ENCODE assay signal across 15 cellular contexts in genomic region chr2:224518806-224519580, GRCh38.
DNase-seq lines count a peak whose midpoint lies in the region; ATAC-seq, FAIRE-seq and TF ChIP-seq lines count a peak whose summit lies in the region.
"Had no signal": no experiment of that assay in that cellular context is flagged by ENCODE, and none has a peak within 500 bp of the region (broad histone marks: within the 10 kb centered on the region; RNA-seq: fewer than 3 reads in every experiment).

No MANE protein-coding gene starts in this region.

- DNase-seq in AG20443 (ENCODE audit: low spot score) (peak; percentile 49), HT1080 (ENCODE audit: low read depth) (peak; percentile 18), astrocyte (ENCODE audit: low read depth) (peak; percentile 83), gastrocnemius medialis (no peak), small intestine (no peak), CD1c-positive myeloid dendritic cell (ENCODE audit: extremely low spot score) (no peak)
- DNase-seq in CD8-positive, alpha-beta T cell = no peak
- DNase-seq: activated CD4-positive, alpha-beta T cell treated with anti-CD3 and anti-CD28 coated beads for 36 hours; activated naive CD4-positive, alpha-beta T cell; COR-L47; NCI-H2107; stimulated activated naive B cell treated with anti-CD40 and anti-IgM and Interleukin-4, amounts not matched to agents 10 μg/mL and 1 μg/mL and 100 μg/mL, for 72 hours had no signal

- H3K27me3 Mint-ChIP-seq in astrocyte (ENCODE audit: low read depth, unreplicated experiment) = no peaks in the 10 kb centered on the region
- no peaks in the 10 kb centered on the region for H3K27me3 Mint-ChIP-seq in CD8-positive, alpha-beta T cell (ENCODE audit: low read depth)
- H3K27me3 Mint-ChIP-seq: activated CD4-positive, alpha-beta T cell treated with anti-CD3 and anti-CD28 coated beads for 36 hours; stimulated activated naive B cell treated with anti-CD40 and anti-IgM and Interleukin-4, amounts not matched to agents 10 μg/mL and 1 μg/mL and 100 μg/mL, for 72 hours had no signal

- no peak overlapping the region for H3K9ac ChIP-seq in astrocyte (ENCODE audit: low read length)

- ATAC-seq in gastrocnemius medialis = no peak
- ATAC-seq in CD8-positive, alpha-beta T cell = no peak
- ATAC-seq: Right ventricle myocardium inferior had no signal

- H3K9me3 Mint-ChIP-seq in astrocyte (ENCODE audit: unreplicated experiment) = no peaks in the 10 kb centered on the region
- H3K9me3 Mint-ChIP-seq in CD8-positive, alpha-beta T cell = no peaks in the 10 kb centered on the region
- H3K9me3 Mint-ChIP-seq: neural crest cell; stimulated activated naive B cell treated with anti-CD40 and anti-IgM and Interleukin-4, amounts not matched to agents 10 μg/mL and 1 μg/mL and 100 μg/mL, for 72 hours had no signal

- H4K20me1 ChIP-seq in astrocyte (ENCODE audit: insufficient read depth, low read length) = peaks cover 41% of the 10 kb centered on the region

- CTCF ChIA-PET in CD8-positive, alpha-beta T cell (lab: Charles Lee) = no interaction called here

- no peaks in the 10 kb centered on the region for H3K9me3 ChIP-seq in astrocyte (ENCODE audit: insufficient read depth, low read depth, low read length)
- no peaks in the 10 kb centered on the region for H3K9me3 ChIP-seq in gastrocnemius medialis
- no peaks in the 10 kb centered on the region for H3K9me3 ChIP-seq in small intestine (ENCODE audit: control insufficient read depth, low read depth)
- no peaks in the 10 kb centered on the region for H3K9me3 ChIP-seq in CD8-positive, alpha-beta T cell (ENCODE audit: low read length)

- intact Hi-C loops in gastrocnemius medialis (cut with DNase I; ENCODE audit: low total_unique reads) = no loop called here
- intact Hi-C loops in CD8-positive, alpha-beta T cell (cut with DNase I, micrococcal nuclease) = no loop called here

- POLR2A ChIA-PET in CD8-positive, alpha-beta T cell (lab: Charles Lee) = no interaction called here

- H2AFZ ChIP-seq in astrocyte (ENCODE audit: low read depth, low read length) = no peak overlapping the region

- H3K4me1 ChIP-seq in astrocyte (ENCODE audit: insufficient read depth, low read length) (peaks cover 19% of the 10 kb centered on the region), gastrocnemius medialis (peaks cover 44 to 51% of the 10 kb centered on the region in 2 donors), small intestine (ENCODE audit: control insufficient read depth in 2 of 2, insufficient read depth in 1 of 2, low read depth in 1 of 2, low read length in 1 of 2) (peaks cover 5 to 9% of the 10 kb centered on the region in 2 donors)
- peaks cover 35% of the 10 kb centered on the region for H3K4me1 ChIP-seq in CD8-positive, alpha-beta T cell (ENCODE audit: insufficient read depth, low read length)

- no peak overlapping the region for H3K4me2 ChIP-seq in astrocyte (ENCODE audit: low read length)

- peak; percentile 9 for FAIRE-seq in astrocyte (lab: Jason Lieb, UNC)
- FAIRE-seq in islet of Langerhans (lab: Jason Lieb, UNC) = peak; percentile 17
- no peak for FAIRE-seq in small intestine (lab: Jason Lieb, UNC)

- peak overlapping the region; percentile 40 for H3K27ac ChIP-seq in astrocyte (ENCODE audit: low read depth, low read length)
- no peak overlapping the region for H3K27ac ChIP-seq in gastrocnemius medialis
- no peak overlapping the region for H3K27ac ChIP-seq in small intestine (ENCODE audit: low read depth in 1 of 2, low read length in 1 of 2)
- no peak overlapping the region for H3K27ac ChIP-seq in CD8-positive, alpha-beta T cell (ENCODE audit: low read depth, low read length)

- in situ Hi-C loops in gastrocnemius medialis (cut with MboI; ENCODE audit: low sequenced_read_pairs in 4 of 4) = no loop called here

- H3K79me2 ChIP-seq in astrocyte (ENCODE audit: insufficient read depth, low read length) = peaks cover 98% of the 10 kb centered on the region

- no peak for TF ChIP-seq CTCF in astrocyte (IDR thresholded peaks at IDR 0.05; ENCODE audit: insufficient read depth, low read depth, low read length)
- TF ChIP-seq CTCF in gastrocnemius medialis (IDR thresholded peaks at IDR 0.05 in 4 of 5, conservative IDR thresholded peaks at IDR 0.05 in 1 of 5) = no peak
- no peak for TF ChIP-seq CTCF in CD8-positive, alpha-beta T cell (IDR thresholded peaks at IDR 0.05)

- WGBS in small intestine, 3 donors = 84 to 93% (median 91%) methylated on average over 4 of the region's 4 CpGs

- H3K4me3 ChIP-seq in astrocyte (ENCODE audit: insufficient read depth, low read depth, low read length) = no peak overlapping the region
- no peak overlapping the region for H3K4me3 ChIP-seq in gastrocnemius medialis
- H3K4me3 ChIP-seq in small intestine (ENCODE audit: low read depth in 1 of 2, low read length in 2 of 2) = no peak overlapping the region
- H3K4me3 ChIP-seq in CD8-positive, alpha-beta T cell (ENCODE audit: low read depth, low read length) = no peak overlapping the region

- peak overlapping the region; percentile 14 for H3K27ac Mint-ChIP-seq in astrocyte (ENCODE audit: unreplicated experiment)
- H3K27ac Mint-ChIP-seq in CD8-positive, alpha-beta T cell = no peak overlapping the region
- H3K27ac Mint-ChIP-seq: activated CD4-positive, alpha-beta T cell treated with anti-CD3 and anti-CD28 coated beads for 36 hours had no signal

- peaks cover under 1% of the 10 kb centered on the region for H3K36me3 ChIP-seq in astrocyte (ENCODE audit: insufficient read depth, low read length)
- no peaks in the 10 kb centered on the region for H3K36me3 ChIP-seq in gastrocnemius medialis
- no peaks in the 10 kb centered on the region for H3K36me3 ChIP-seq in small intestine (ENCODE audit: control insufficient read depth in 2 of 2, insufficient read depth in 2 of 2, low read length in 2 of 2)
- no peaks in the 10 kb centered on the region for H3K36me3 ChIP-seq in CD8-positive, alpha-beta T cell (ENCODE audit: insufficient read depth, low read length)

- no peak for TF ChIP-seq POLR2A in gastrocnemius medialis (IDR thresholded peaks at IDR 0.05)

- H3K27me3 ChIP-seq in astrocyte (ENCODE audit: insufficient read depth, low read length) (no peaks in the 10 kb centered on the region), gastrocnemius medialis (no peaks in the 10 kb centered on the region), small intestine (ENCODE audit: control insufficient read depth in 2 of 2, insufficient read depth in 2 of 2, low read length in 2 of 2) (no peaks in the 10 kb centered on the region)
- H3K27me3 ChIP-seq in CD8-positive, alpha-beta T cell (ENCODE audit: insufficient read depth, low read length) = no peaks in the 10 kb centered on the region

- peaks cover 7% of the 10 kb centered on the region for H3K36me3 Mint-ChIP-seq in astrocyte (ENCODE audit: low read depth, unreplicated experiment)
- H3K36me3 Mint-ChIP-seq in CD8-positive, alpha-beta T cell = peaks cover 19% of the 10 kb centered on the region

- peaks cover 34% of the 10 kb centered on the region for H3K4me1 Mint-ChIP-seq in astrocyte (ENCODE audit: low read depth, unreplicated experiment)
- H3K4me1 Mint-ChIP-seq in CD8-positive, alpha-beta T cell (ENCODE audit: low read depth) = peaks cover 64% of the 10 kb centered on the region

- peak overlapping the region; percentile 10 for H3K4me3 Mint-ChIP-seq in astrocyte (ENCODE audit: unreplicated experiment)
- H3K4me3 Mint-ChIP-seq in CD8-positive, alpha-beta T cell = no peak overlapping the region
- H3K4me3 Mint-ChIP-seq: activated CD4-positive, alpha-beta T cell treated with anti-CD3 and anti-CD28 coated beads for 36 hours; neural crest cell had no signal

Comparison
In these comparisons a context has a peak if more than half of its experiments do, and no peak if none do; other contexts are left out.
1. DNase-seq: peak in AG20443 (single experiment), HT1080 (single experiment) and astrocyte (single experiment); none in gastrocnemius medialis (0 of 2), small intestine (single experiment), CD8-positive, alpha-beta T cell (0 of 7) and CD1c-positive myeloid dendritic cell (single experiment).